Comparison of ENCODE assay signal across 17 cellular contexts in the genomic region with DNA sequence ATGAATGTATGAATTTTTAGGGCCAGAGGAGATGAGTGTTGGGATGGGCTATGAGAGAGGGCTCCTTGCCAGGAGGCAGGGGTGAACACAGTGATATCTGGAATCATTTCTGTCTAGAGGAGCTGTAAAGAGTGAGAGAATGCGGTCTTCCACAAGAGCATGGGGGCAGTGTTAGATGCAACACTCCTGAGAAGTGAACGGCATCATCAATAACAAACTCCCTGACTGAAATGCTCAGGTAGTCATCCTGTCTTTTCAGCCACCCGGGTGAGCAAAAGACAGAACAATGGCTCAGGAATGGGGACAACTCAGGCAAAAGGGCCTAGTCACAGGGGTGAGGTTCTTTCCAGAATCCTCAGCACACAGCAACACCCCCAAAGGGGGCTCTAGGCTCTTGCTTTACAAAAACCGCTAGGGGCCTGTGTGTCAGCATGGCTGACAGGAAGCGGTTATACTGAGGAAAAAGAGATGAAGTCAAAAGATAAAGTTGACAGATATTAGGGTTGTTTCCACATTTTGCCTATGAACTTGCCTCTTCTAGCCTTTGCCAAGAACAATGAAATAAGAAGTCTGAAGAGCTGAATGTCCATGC.
DNase-seq lines count a peak whose midpoint lies in the region; ATAC-seq, FAIRE-seq and TF ChIP-seq lines count a peak whose summit lies in the region.
"Had no signal": no experiment of that assay in that cellular context is flagged by ENCODE, and none has a peak within 500 bp of the region (broad histone marks: within the 10 kb centered on the region; RNA-seq: fewer than 3 reads in every experiment).

No MANE protein-coding gene starts in this region.

- TF ChIP-seq CTCF in CD8-positive, alpha-beta T cell (IDR thresholded peaks at IDR 0.05): no peak
- TF ChIP-seq CTCF in Loucy (conservative IDR thresholded peaks at IDR 0.05; ENCODE audit: low read length) (peak; percentile 46), D721Med (IDR thresholded peaks at IDR 0.05; ENCODE audit: insufficient read depth, missing control alignments) (no peak)

- peaks cover 37% of the 10 kb centered on the region for H3K4me1 Mint-ChIP-seq in CD8-positive, alpha-beta T cell (ENCODE audit: low read depth)
- H3K4me1 Mint-ChIP-seq in activated T-cell treated with anti-CD3 and anti-CD28 coated beads, Interleukin-2, amount 50 U/mL, for 4 hours (ENCODE audit: low read depth): peaks cover 35% of the 10 kb centered on the region

- H3F3A ChIP-seq in Loucy (ENCODE audit: low read depth): peaks cover 11% of the 10 kb centered on the region

- H3K27ac Mint-ChIP-seq in CD8-positive, alpha-beta T cell: peak overlapping the region; percentile 34

- peak overlapping the region; percentile 78 for H3K9ac ChIP-seq in Loucy (ENCODE audit: low read depth, low read length, poor library complexity, severe bottlenecking)
- H3K9ac ChIP-seq: BLaER1 had no signal

- H3K27me3 Mint-ChIP-seq in CD8-positive, alpha-beta T cell (ENCODE audit: low read depth): no peaks in the 10 kb centered on the region
- no peaks in the 10 kb centered on the region for H3K27me3 Mint-ChIP-seq in activated T-cell treated with anti-CD3 and anti-CD28 coated beads, Interleukin-2, amount 50 U/mL, for 4 hours (ENCODE audit: low read depth)

- POLR2A ChIA-PET in CD8-positive, alpha-beta T cell (lab: Charles Lee): no interaction called here

- H3K4me3 ChIP-seq in CD8-positive, alpha-beta T cell (ENCODE audit: low read depth, low read length): no peak overlapping the region
- peak overlapping the region; percentile 61 for H3K4me3 ChIP-seq in Loucy (ENCODE audit: low read length, poor library complexity, severe bottlenecking)
- H3K4me3 ChIP-seq: BLaER1, SK-N-MC had no signal

- peak overlapping the region; percentile 46 for H3K4me3 Mint-ChIP-seq in CD8-positive, alpha-beta T cell
- peak overlapping the region; percentile 17 for H3K4me3 Mint-ChIP-seq in activated T-cell treated with anti-CD3 and anti-CD28 coated beads, Interleukin-2, amount 50 U/mL, for 4 hours

- peak in 6 of 7 experiments; percentile 4 to 56 (median 20) for DNase-seq in CD8-positive, alpha-beta T cell
- no peak for DNase-seq in activated T-cell treated with anti-CD3 and anti-CD28 coated beads, Interleukin-2, amount 50 U/mL, for 4 hours
- DNase-seq in islet precursor cell: peak; percentile 17
- no peak for DNase-seq in G401 (ENCODE audit: low spot score)
- no peak for DNase-seq in D721Med (ENCODE audit: insufficient read length, low spot score)
- no peak for DNase-seq in middle frontal gyrus (ENCODE audit: extremely low spot score, low spot score)
- DNase-seq: activated CD4-positive, CD25-positive, alpha-beta regulatory T cell treated with anti-CD3 and anti-CD28 coated beads, Interleukin-2, amount 50 U/mL, for 72 hours; GDM1; kidney glomerular epithelial cell; MV-4-11; NCI-H2227 treated with DMSO at 0.1 percent for 48 hours; right cardiac atrium had no signal

- no peaks in the 10 kb centered on the region for H4K20me1 ChIP-seq in Loucy (ENCODE audit: insufficient read depth, low read length, poor library complexity, severe bottlenecking)
- H4K20me1 ChIP-seq: BLaER1 had no signal

- CTCF ChIA-PET in CD8-positive, alpha-beta T cell (lab: Charles Lee): no interaction called here

- in situ Hi-C loops in G401 (cut with HindIII; ENCODE audit: low sequenced_read_pairs): no loop called here

- intact Hi-C loops in CD8-positive, alpha-beta T cell (cut with DNase I, micrococcal nuclease): no loop called here

- no peaks in the 10 kb centered on the region for H3K9me3 Mint-ChIP-seq in CD8-positive, alpha-beta T cell
- no peaks in the 10 kb centered on the region for H3K9me3 Mint-ChIP-seq in activated T-cell treated with anti-CD3 and anti-CD28 coated beads, Interleukin-2, amount 50 U/mL, for 4 hours

- H3K79me2 ChIP-seq in Loucy (ENCODE audit: insufficient read depth, low read length): no peaks in the 10 kb centered on the region

- no peak overlapping the region for H3K27ac ChIP-seq in CD8-positive, alpha-beta T cell (ENCODE audit: low read depth, low read length)
- H3K27ac ChIP-seq: BLaER1, SK-N-MC had no signal

- no peaks in the 10 kb centered on the region for H3K27me3 ChIP-seq in CD8-positive, alpha-beta T cell (ENCODE audit: insufficient read depth, low read length)
- H3K27me3 ChIP-seq in Loucy (ENCODE audit: insufficient read depth, low read length, poor library complexity, severe bottlenecking): no peaks in the 10 kb centered on the region
- H3K27me3 ChIP-seq: BLaER1 had no signal

- no peaks in the 10 kb centered on the region for H3K36me3 Mint-ChIP-seq in CD8-positive, alpha-beta T cell
- peaks cover 2% of the 10 kb centered on the region for H3K36me3 Mint-ChIP-seq in activated T-cell treated with anti-CD3 and anti-CD28 coated beads, Interleukin-2, amount 50 U/mL, for 4 hours (ENCODE audit: insufficient read depth)

- H3K36me3 ChIP-seq in CD8-positive, alpha-beta T cell (ENCODE audit: insufficient read depth, low read length): no peaks in the 10 kb centered on the region
- no peaks in the 10 kb centered on the region for H3K36me3 ChIP-seq in Loucy (ENCODE audit: insufficient read depth, low read length)
- H3K36me3 ChIP-seq: BLaER1 had no signal

- FAIRE-seq in D721Med (lab: Jason Lieb, UNC): no peak
- FAIRE-seq: H54 had no signal

- H3K9me3 ChIP-seq in CD8-positive, alpha-beta T cell (ENCODE audit: low read length): no peaks in the 10 kb centered on the region
- H3K9me3 ChIP-seq in Loucy (ENCODE audit: insufficient read depth, low read depth, low read length): no peaks in the 10 kb centered on the region
- H3K9me3 ChIP-seq: BLaER1 had no signal

- H3K9me2 ChIP-seq in Loucy (replicated peaks; ENCODE audit: low read depth, low read length): no peaks in the 10 kb centered on the region

- H3K4me2 ChIP-seq in Loucy (ENCODE audit: low read depth, low read length, poor library complexity, severe bottlenecking): peak overlapping the region; percentile 83
- H3K4me2 ChIP-seq: BLaER1 had no signal

- peak overlapping the region; percentile 66 for H2AFZ ChIP-seq in Loucy (ENCODE audit: low read length)

- peaks cover 30% of the 10 kb centered on the region for H3K4me1 ChIP-seq in CD8-positive, alpha-beta T cell (ENCODE audit: insufficient read depth, low read length)
- peaks cover 82% of the 10 kb centered on the region for H3K4me1 ChIP-seq in Loucy (ENCODE audit: insufficient read depth, low read length, poor library complexity, severe bottlenecking)

- peak; percentile 82 for ATAC-seq in CD8-positive, alpha-beta T cell
- ATAC-seq in activated T-cell treated with anti-CD3 and anti-CD28 coated beads, Interleukin-2, amount 50 U/mL, for 4 hours: peak; percentile 64 to 72
- ATAC-seq in esophagus mucosa: no peak
- ATAC-seq: right cardiac atrium had no signal

Comparison
In these comparisons a context has a peak if more than half of its experiments do, and no peak if none do; other contexts are left out.
1. DNase-seq: peak in CD8-positive, alpha-beta T cell (6 of 7) and islet precursor cell (single experiment); none in activated T-cell treated with anti-CD3 and anti-CD28 coated beads, Interleukin-2, amount 50 U/mL, for 4 hours (single experiment), G401 (single experiment), D721Med (single experiment) and middle frontal gyrus (single experiment).